ENCODE assay signal across 8 cellular contexts in the genomic region with DNA sequence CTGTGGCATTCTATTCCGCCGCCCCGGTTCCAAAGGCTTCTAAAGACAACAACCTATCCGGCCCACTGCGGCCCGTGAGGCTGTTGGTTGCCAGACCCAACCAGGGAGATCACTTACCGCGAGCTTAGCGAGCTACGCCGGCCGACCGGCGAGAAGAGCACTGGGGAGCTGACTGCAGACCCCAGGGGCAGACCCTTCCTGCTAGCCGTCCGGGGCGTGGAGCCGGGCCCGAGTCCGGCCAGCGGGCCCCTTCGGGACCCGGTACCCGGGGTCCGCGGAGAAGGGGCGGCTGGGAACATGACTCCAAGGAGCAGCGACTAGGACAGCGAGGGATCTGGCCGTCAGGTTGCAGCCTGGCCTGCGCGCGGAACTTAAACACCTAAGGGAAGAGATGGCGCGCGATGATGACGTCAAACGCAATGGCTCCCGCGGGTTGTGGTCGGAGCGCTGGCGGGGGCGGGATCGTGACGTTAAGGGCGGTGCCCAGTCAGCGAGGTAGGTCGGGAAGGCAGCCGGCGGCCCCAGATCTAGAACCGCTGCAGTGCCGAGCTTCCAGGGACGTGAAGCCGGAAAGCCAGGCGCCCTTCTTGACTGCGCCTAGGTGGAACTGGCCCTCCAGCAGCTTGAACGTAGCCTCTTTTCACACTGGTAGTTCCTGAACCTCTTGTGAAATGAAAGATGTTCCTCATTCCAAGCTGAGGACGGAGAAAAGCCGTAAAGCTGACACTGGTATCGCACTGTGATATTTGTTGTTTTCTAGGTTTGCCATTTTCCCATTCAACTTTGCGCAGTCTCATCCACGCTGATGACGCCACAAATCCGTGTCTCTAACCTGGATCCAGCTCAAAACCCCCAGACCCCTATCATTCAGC. TPM values are rescaled to one million over a fixed set of nuclear protein-coding genes. Genes with fewer than 3 reads are reported as not detected.
DNase-seq lines count a peak whose midpoint lies in the region; ATAC-seq, FAIRE-seq and TF ChIP-seq lines count a peak whose summit lies in the region.

A gene (minus strand): TSS at position 391 of the 872 bp plus-strand sequence. CDS start 92 bp downstream, at position 299.

- H3K4me1 ChIP-seq in body of pancreas (peaks cover 18% of the 10 kb centered on the region), sigmoid colon (peaks cover 0 to 17% (median 11%) of the 10 kb centered on the region in 4 donors)

- DNase-seq in NCI-H2107 treated with DMSO at 0.1 percent for 48 hours (lab: John Stamatoyannopoulos, UW; ENCODE audit: unreplicated experiment) = peak; percentile 98
- peak; percentile 99 to 100 (median 100) for DNase-seq in body of pancreas
- DNase-seq in iPS DF 19.7 (ENCODE audit: low read depth, low spot score) = peak; percentile 96
- DNase-seq in sigmoid colon = peak; percentile 100

- ATAC-seq in GM18520 (IDR thresholded peaks at IDR 0.05; ENCODE audit: unreplicated experiment) (peak; percentile 68), HG03064 (IDR thresholded peaks at IDR 0.05; ENCODE audit: low read depth, unreplicated experiment) (peak; percentile 90), body of pancreas (peak; percentile 99)

- H3K27me3 ChIP-seq in body of pancreas (no peaks in the 10 kb centered on the region), sigmoid colon (no peaks in the 10 kb centered on the region)

- peak in 1 of 4 donors; percentile 37 for TF ChIP-seq EP300 in sigmoid colon (IDR thresholded peaks at IDR 0.05)

- FAIRE-seq in TTC549 (lab: Jason Lieb, UNC) = peak; percentile 93

- H3K4me3 ChIP-seq in body of pancreas = peak within 1 kb of the TSS; percentile 94 to 97
- H3K4me3 ChIP-seq in sigmoid colon = peak within 1 kb of the TSS; percentile 68 to 99 (median 97)

- 0 to 1% methylated on average over 15 to 65 of the region's 65 CpGs for WGBS in body of pancreas, 2 donors
- 0% methylated on average over 65 of the region's 65 CpGs for WGBS in sigmoid colon, 2 donors

- intact Hi-C loops in body of pancreas (cut with DNase I) = no loop called here
- intact Hi-C loops in sigmoid colon (cut with DNase I) = loop anchor here (2.0 to 5.0 kb wide), 2 partner anchors 51 to 166 kb away; a partner anchor contains a TSS

- H3K27ac ChIP-seq in 22Rv1 = peak within 1 kb of the TSS; percentile 94
- peak within 1 kb of the TSS; percentile 88 to 97 (median 91) for H3K27ac ChIP-seq in body of pancreas
- peak within 1 kb of the TSS; percentile 91 to 98 (median 96) for H3K27ac ChIP-seq in sigmoid colon

- TF ChIP-seq CTCF in 22Rv1 (IDR thresholded peaks at IDR 0.05) = no peak
- TF ChIP-seq CTCF in body of pancreas (IDR thresholded peaks at IDR 0.05) = peak in 1 of 7 experiments; percentile 28
- TF ChIP-seq CTCF in sigmoid colon (IDR thresholded peaks at IDR 0.05) = no peak

- H3K36me3 ChIP-seq in body of pancreas (replicated peaks in 1 of 2; ENCODE audit: insufficient read depth in 1 of 2, low read depth in 2 of 2) (peaks cover 0 to 7% of the 10 kb centered on the region in 2 donors), sigmoid colon (peaks cover 0 to 15% (median 0%) of the 10 kb centered on the region in 4 donors)

- H3K9me3 ChIP-seq in body of pancreas (no peaks in the 10 kb centered on the region), sigmoid colon (no peaks in the 10 kb centered on the region)

- peak; percentile 87 to 98 (median 96) for TF ChIP-seq POLR2A in body of pancreas (IDR thresholded peaks at IDR 0.05)
- peak; percentile 89 to 90 for TF ChIP-seq POLR2A in sigmoid colon (IDR thresholded peaks at IDR 0.05)

RNA-seq across cellular contexts. Expression of the gene that starts here (rescaled TPM):
- total RNA-seq in body of pancreas (10 to 100 TPM; 13.5 to 16.3 TPM), sigmoid colon (10 to 100 TPM; 23.7 to 31.7 (median 27.6) TPM)
- 10 to 100 TPM in 1 of 3 donors, 1 to 10 TPM in 2; 4.8 to 12.9 (median 6.9) TPM for polyA plus RNA-seq in sigmoid colon

Comparison
In these comparisons a context has a peak if more than half of its experiments do, and no peak if none do; other contexts are left out.
1. Peak in every context shown above with its lines: DNase-seq, ATAC-seq, H3K4me3 ChIP-seq and H3K27ac ChIP-seq.